In the genomic region with DNA sequence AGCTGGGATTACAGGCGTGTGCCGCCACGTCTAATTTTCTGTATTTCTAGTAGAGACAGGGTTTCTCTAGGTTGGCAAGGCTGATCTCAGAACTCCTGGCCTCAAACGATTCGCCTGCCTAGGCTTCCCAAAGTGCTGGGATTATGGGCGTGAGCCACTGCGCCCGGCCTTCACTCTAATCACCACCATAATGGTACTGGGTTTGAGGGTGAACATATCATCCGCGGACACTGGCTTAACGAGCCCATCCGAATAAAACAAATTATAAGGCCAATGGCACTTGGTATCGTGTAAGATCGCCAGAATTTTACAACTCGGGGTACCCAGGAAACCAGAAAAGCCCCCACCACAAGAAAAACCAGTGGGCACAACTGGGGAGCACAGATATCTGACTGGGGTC, we compare ENCODE assay signal across 8 cellular contexts. TPM values are rescaled to one million over a fixed set of nuclear protein-coding genes. Genes with fewer than 3 reads are reported as not detected.
DNase-seq lines count a peak whose midpoint lies in the region; ATAC-seq, FAIRE-seq and TF ChIP-seq lines count a peak whose summit lies in the region.

No MANE protein-coding gene starts in this region.

- no peak for TF ChIP-seq CTCF in cardiac fibroblast (IDR thresholded peaks at IDR 0.05; ENCODE audit: low read depth, low read length)

- peak overlapping the region; percentile 98 for H2AFZ ChIP-seq in ACC112 (ENCODE audit: low read length, unreplicated experiment)

- no peak for DNase-seq in cardiac fibroblast (ENCODE audit: low read depth in 2 of 2)
- DNase-seq in lung microvascular endothelial cell (ENCODE audit: low read depth in 2 of 2), result peak; percentile 18 to 25
- DNase-seq in aorta, result no peak
- DNase-seq in HPDE6-E6E7 (ENCODE audit: extremely low spot score), result no peak
- DNase-seq in RCC 7860 (ENCODE audit: low spot score), result no peak

- WGBS in aorta, 2 donors, result 8% methylated on average over 15 of the region's 15 CpGs

- peaks cover 17% of the 10 kb centered on the region for H3K79me2 ChIP-seq in ACC112 (ENCODE audit: control insufficient read depth, insufficient read depth, low read length, unreplicated experiment)

- H3K27me3 ChIP-seq in ACC112 (ENCODE audit: insufficient read depth, low read length), result no peaks in the 10 kb centered on the region
- H3K27me3 ChIP-seq in aorta (ENCODE audit: control insufficient read depth in 1 of 2, insufficient read depth in 2 of 2, low read length in 1 of 2), result no peaks in the 10 kb centered on the region

- peaks cover 4% of the 10 kb centered on the region for H3K4me1 ChIP-seq in ACC112 (ENCODE audit: control insufficient read depth, insufficient read depth, low read length, unreplicated experiment)
- no peaks in the 10 kb centered on the region for H3K4me1 ChIP-seq in aorta (ENCODE audit: control insufficient read depth in 1 of 2, insufficient read depth in 2 of 2, low read length in 2 of 2)

- ATAC-seq in HG03135 (IDR thresholded peaks at IDR 0.05; ENCODE audit: unreplicated experiment) (peak; percentile 7), aorta (ENCODE audit: low FRiP score) (peak; percentile 31), GM18502 (IDR thresholded peaks at IDR 0.05; ENCODE audit: poor library complexity, unreplicated experiment) (no peak)

- H3K9me3 ChIP-seq in aorta (ENCODE audit: control insufficient read depth, low read length), result no peaks in the 10 kb centered on the region

- intact Hi-C loops in aorta (cut with DNase I), result loop anchor here (5.0 kb wide), 1 partner anchor 49 kb away; a partner anchor contains a TSS

- H3K4me3 ChIP-seq in ACC112 (ENCODE audit: low read depth, low read length) (peak overlapping the region; percentile 98), cardiac fibroblast (replicated peaks in 1 of 2; ENCODE audit: low read depth in 2 of 2, low read length in 2 of 2) (peak overlapping the region; percentile 99), aorta (ENCODE audit: low read length in 2 of 2) (peak overlapping the region; percentile 82 to 85)

- peak overlapping the region; percentile 52 for H3K27ac ChIP-seq in ACC112 (ENCODE audit: low read depth, low read length)
- peak overlapping the region in 1 of 2 donors; percentile 67 for H3K27ac ChIP-seq in aorta (ENCODE audit: low read depth in 1 of 2, low read length in 2 of 2)

- H3K36me3 ChIP-seq in ACC112 (ENCODE audit: insufficient read depth, low read length) (peaks cover 22% of the 10 kb centered on the region), aorta (ENCODE audit: control insufficient read depth in 1 of 2, insufficient read depth in 2 of 2, low read length in 1 of 2) (no peaks in the 10 kb centered on the region)

- no peak for FAIRE-seq in RCC 7860 (lab: Jason Lieb, UNC)

RNA-seq across cellular contexts. Expression of a gene that starts 0.6 kb away (rescaled TPM):
- total RNA-seq in lung microvascular endothelial cell, result 3.3 and 3.8 TPM in 2 replicates
- 1 to 10 TPM; 3.0 to 5.9 TPM for total RNA-seq in aorta
- polyA plus RNA-seq in aorta, result 1 to 10 TPM; 2.3 to 3.2 TPM

RNA-seq across cellular contexts. Expression of a gene that starts 7.1 kb away (rescaled TPM):
- total RNA-seq in lung microvascular endothelial cell, result 4.6 and 9.5 TPM in 2 replicates
- total RNA-seq in aorta, result 10 to 100 TPM; 78.9 to 93.1 TPM
- 10 to 100 TPM; 47.7 to 52.3 TPM for polyA plus RNA-seq in aorta

RNA-seq across cellular contexts. Expression of a gene that starts 46.7 kb away (rescaled TPM):
- 0.22 TPM in 1 of 2 replicates, not detected in the other for total RNA-seq in lung microvascular endothelial cell
- 1 to 10 TPM in 1 of 2 donors, under 1 TPM in 1; 0.52 to 1.7 TPM for total RNA-seq in aorta
- 1 to 10 TPM in 1 of 2 donors, under 1 TPM in 1; 0.63 to 1.3 TPM for polyA plus RNA-seq in aorta

RNA-seq across cellular contexts. Expression of a gene that starts 46.9 kb away (rescaled TPM):
- total RNA-seq in lung microvascular endothelial cell (6.1 and 7.5 TPM in 2 replicates), aorta (1 to 10 TPM; 7.8 to 8.9 TPM)
- polyA plus RNA-seq in aorta, result 1 to 10 TPM; 2.1 to 4.1 TPM

RNA-seq across cellular contexts. Expression of a gene that starts 51.2 kb away (rescaled TPM):
- total RNA-seq in lung microvascular endothelial cell (17.2 and 25.8 TPM in 2 replicates), aorta (10 to 100 TPM; 29.1 to 32.1 TPM)
- 10 to 100 TPM; 14.9 to 32.3 TPM for polyA plus RNA-seq in aorta

Comparison
In these comparisons a context has a peak if more than half of its experiments do, and no peak if none do; other contexts are left out.
1. DNase-seq: peak in lung microvascular endothelial cell (2 of 2); none in cardiac fibroblast (0 of 2), aorta (0 of 2), HPDE6-E6E7 (single experiment) and RCC 7860 (single experiment).
2. Peak in every context shown above with its lines, with median percentiles within 50 percentile points of each other: H3K4me3 ChIP-seq.